In the genomic region with DNA sequence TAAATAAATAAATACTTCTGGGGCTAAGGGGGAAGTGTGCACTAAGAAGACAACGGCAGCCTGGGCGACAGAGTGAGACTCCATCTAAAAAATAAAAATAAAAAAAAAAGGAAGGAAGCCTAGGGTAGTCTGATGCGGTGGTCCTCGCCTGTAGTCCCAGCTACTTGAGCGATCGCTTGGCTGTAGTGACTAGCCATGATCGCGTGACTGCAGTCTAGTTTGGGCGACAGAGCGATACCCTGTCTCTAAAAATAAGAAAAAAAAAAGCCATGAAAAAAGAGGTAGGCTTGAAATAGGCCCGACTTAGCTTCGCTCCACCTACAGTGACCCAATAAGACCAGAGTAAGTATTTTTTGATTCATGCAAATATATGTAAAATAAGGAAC, we compare ENCODE assay signal across 8 cellular contexts. TPM values are rescaled to one million over a fixed set of nuclear protein-coding genes. Genes with fewer than 3 reads are reported as not detected.
DNase-seq lines count a peak whose midpoint lies in the region; ATAC-seq and TF ChIP-seq lines count a peak whose summit lies in the region.

No MANE protein-coding gene starts in this region.

- POLR2A ChIA-PET in Panc1 (lab: Charles Lee): no interaction called here

- in situ Hi-C loops in Panc1 (cut with HindIII; ENCODE audit: low pct_unique_long_range_greater_than_20kb, low sequenced_read_pairs): no loop called here

- CTCF ChIA-PET in Panc1 (lab: Charles Lee): interaction anchor here (0.5 to 0.8 kb wide), 2 partner anchors 14 to 16 kb away, joined by 4 to 10 read pairs; no protein-coding TSS in a partner anchor

- TF ChIP-seq CTCF in CD14-positive monocyte (IDR thresholded peaks at IDR 0.05): no peak
- TF ChIP-seq CTCF in Panc1 (IDR thresholded peaks at IDR 0.05): no peak

- H3K36me3 ChIP-seq in Panc1 (ENCODE audit: control insufficient read depth, insufficient read depth, low read length): peaks cover 4% of the 10 kb centered on the region; the same call in 1 of the 2 replicates

- BruUV-seq in Panc1 (replicated peaks; lab: Mats Ljungman, UMichigan): no TSS peak

- H3K4me3 Mint-ChIP-seq in CD14-positive monocyte (peak overlapping the region; percentile 87 to 90), memory B cell (peak overlapping the region; percentile 72)

- H3K4me1 Mint-ChIP-seq in CD14-positive monocyte (peaks cover 22% of the 10 kb centered on the region), memory B cell (peaks cover 7% of the 10 kb centered on the region)

- no peaks in the 10 kb centered on the region for H3K9me3 ChIP-seq in Panc1 (ENCODE audit: control insufficient read depth, insufficient read depth, low read depth, low read length)

- H3K27ac ChIP-seq in Panc1 (ENCODE audit: low read length): peak overlapping the region; percentile 34; the same call in 1 of the 2 replicates

- H3K9me3 Mint-ChIP-seq in CD14-positive monocyte: peaks cover 0 to 3% (median 0%) of the 10 kb centered on the region in 7 donors
- H3K9me3 Mint-ChIP-seq in memory B cell: no peaks in the 10 kb centered on the region

- no peaks in the 10 kb centered on the region for H3K4me1 ChIP-seq in Panc1 (ENCODE audit: control insufficient read depth, insufficient read depth, low read length)

- H3K36me3 Mint-ChIP-seq in CD14-positive monocyte: peaks cover 8 to 30% of the 10 kb centered on the region in 2 donors
- peaks cover 6% of the 10 kb centered on the region for H3K36me3 Mint-ChIP-seq in memory B cell

- DNase-seq in CD14-positive monocyte (ENCODE audit: low spot score): no peak
- DNase-seq in Panc1 (ENCODE audit: low read depth, low spot score): no peak
- no peak for DNase-seq in memory B cell (ENCODE audit: low spot score in 2 of 2)
- DNase-seq in HuH-7 (ENCODE audit: low spot score): no peak
- no peak for DNase-seq in T1000 (lab: John Stamatoyannopoulos, UW)

- peak overlapping the region; percentile 82 to 93 (median 88) for H3K27ac Mint-ChIP-seq in CD14-positive monocyte
- peak overlapping the region; percentile 66 for H3K27ac Mint-ChIP-seq in memory B cell

- intact Hi-C loops in CD14-positive monocyte (cut with micrococcal nuclease): loop anchor here in 1 of 2 donors (2.0 to 10.0 kb wide), 2 partner anchors 38 to 588 kb away; a partner anchor contains a TSS
- intact Hi-C loops in Panc1 (cut with micrococcal nuclease; ENCODE audit: unreplicated experiment): no loop called here

- H3K27me3 Mint-ChIP-seq in CD14-positive monocyte (ENCODE audit: low read depth in 3 of 3) (peaks cover 0 to 5% (median 2%) of the 10 kb centered on the region in 3 donors), memory B cell (no peaks in the 10 kb centered on the region)

- no peaks in the 10 kb centered on the region for H3K27me3 ChIP-seq in Panc1 (ENCODE audit: control insufficient read depth, insufficient read depth, low read length)

- H3K4me3 ChIP-seq in Panc1 (ENCODE audit: low read depth in 2 of 2, low read length in 2 of 2): 0 out of 4 replicates have a peak overlapping the region, but pooled peaks of 1 of the 2 experiments have one; percentile 7

- peak; percentile 17 for ATAC-seq in GM21576 (IDR thresholded peaks at IDR 0.05; ENCODE audit: unreplicated experiment)
- no peak for ATAC-seq in Panc1
- ATAC-seq in memory B cell (ENCODE audit: low read depth): peak; percentile 23
- ATAC-seq in HG02623 (IDR thresholded peaks at IDR 0.05; ENCODE audit: unreplicated experiment): no peak
- no peak for ATAC-seq in GM21528 (IDR thresholded peaks at IDR 0.05; ENCODE audit: low FRiP score, unreplicated experiment)

RNA-seq across cellular contexts. Expression of a gene that starts 0.7 kb away (rescaled TPM):
- 100 to 1,000 TPM in 1 of 2 donors, 10 to 100 TPM in 1; 90.3 to 106 TPM for polyA plus RNA-seq in CD14-positive monocyte
- total RNA-seq in Panc1 (2021; ENCODE audit: unreplicated experiment): 79.5 TPM
- polyA plus RNA-seq in Panc1 (2012; ENCODE audit: insufficient read length): 119 TPM

RNA-seq across cellular contexts. Expression of a gene that starts 2.0 kb away (rescaled TPM):
- polyA plus RNA-seq in CD14-positive monocyte: not detected
- total RNA-seq in Panc1 (2021; ENCODE audit: unreplicated experiment): not detected
- polyA plus RNA-seq in Panc1 (2012; ENCODE audit: insufficient read length): 0.39 TPM

RNA-seq across cellular contexts. Expression of a gene that starts 15.1 kb away (rescaled TPM):
- 1 to 10 TPM; 1.3 to 2.2 TPM for polyA plus RNA-seq in CD14-positive monocyte
- 1.1 TPM for total RNA-seq in Panc1 (2021; ENCODE audit: unreplicated experiment)
- 1.4 TPM for polyA plus RNA-seq in Panc1 (2012; ENCODE audit: insufficient read length)

RNA-seq across cellular contexts. Expression of a gene that starts 20.9 kb away (rescaled TPM):
- 1 to 10 TPM in 1 of 2 donors, under 1 TPM in 1; 0.87 to 1.7 TPM for polyA plus RNA-seq in CD14-positive monocyte
- total RNA-seq in Panc1 (2021; ENCODE audit: unreplicated experiment): 173 TPM
- 246 TPM for polyA plus RNA-seq in Panc1 (2012; ENCODE audit: insufficient read length)

RNA-seq across cellular contexts. Expression of a gene that starts 36.6 kb away (rescaled TPM):
- 10 to 100 TPM; 12.5 to 14.9 TPM for polyA plus RNA-seq in CD14-positive monocyte
- 19.6 TPM for total RNA-seq in Panc1 (2021; ENCODE audit: unreplicated experiment)
- polyA plus RNA-seq in Panc1 (2012; ENCODE audit: insufficient read length): 30.1 TPM

Comparison
In these comparisons a context has a peak if more than half of its experiments do, and no peak if none do; other contexts are left out.
1. ATAC-seq: peak in GM21576 (single experiment) and memory B cell (single experiment); none in Panc1 (single experiment), HG02623 (single experiment) and GM21528 (single experiment).